ENCODE assay signal across 11 cellular contexts in genomic region chr14:74571441-74571841, GRCh38. TPM values are rescaled to one million over a fixed set of nuclear protein-coding genes. Genes with fewer than 3 reads are reported as not detected.
DNase-seq lines count a peak whose midpoint lies in the region; ATAC-seq, FAIRE-seq and TF ChIP-seq lines count a peak whose summit lies in the region.
"Had no signal": no experiment of that assay in that cellular context is flagged by ENCODE, and none has a peak within 500 bp of the region (broad histone marks: within the 10 kb centered on the region; RNA-seq: fewer than 3 reads in every experiment).

No MANE protein-coding gene starts in this region.

- DNase-seq in Calu3 (no peak), SJCRH30 (peak; percentile 56 to 60), fibroblast of villous mesenchyme (ENCODE audit: low read depth) (peak; percentile 83), sigmoid colon (no peak), small intestine (no peak)
- DNase-seq in CD4-positive, alpha-beta T cell, result no peak
- DNase-seq: stimulated activated naive CD8-positive, alpha-beta T cell treated with anti-CD3 and anti-CD28 coated beads, Interleukin-15, amount 100 ng/mL, for 72 hours had no signal

- no peaks in the 10 kb centered on the region for H3K27me3 Mint-ChIP-seq in Calu3 (ENCODE audit: unreplicated experiment)
- peaks cover 5% of the 10 kb centered on the region for H3K27me3 Mint-ChIP-seq in CD4-positive, alpha-beta T cell

- H3K4me1 Mint-ChIP-seq in Calu3 (ENCODE audit: low read depth, unreplicated experiment), result peaks cover 51% of the 10 kb centered on the region
- peaks cover 33% of the 10 kb centered on the region for H3K4me1 Mint-ChIP-seq in CD4-positive, alpha-beta T cell (ENCODE audit: low read depth)

- H3K9me3 ChIP-seq in SJCRH30 (replicated peaks) (no peaks in the 10 kb centered on the region), sigmoid colon (no peaks in the 10 kb centered on the region), small intestine (ENCODE audit: control insufficient read depth, low read depth) (no peaks in the 10 kb centered on the region)
- H3K9me3 ChIP-seq in CD4-positive, alpha-beta T cell (ENCODE audit: control insufficient read depth, low read length), result no peaks in the 10 kb centered on the region

- TF ChIP-seq CTCF in Calu3 (IDR thresholded peaks at IDR 0.05; ENCODE audit: unreplicated experiment), result no peak
- TF ChIP-seq CTCF in fibroblast of villous mesenchyme (IDR thresholded peaks at IDR 0.05; ENCODE audit: insufficient read depth, low read depth, low read length), result no peak
- TF ChIP-seq CTCF in sigmoid colon (IDR thresholded peaks at IDR 0.05), result no peak
- no peak for TF ChIP-seq CTCF in CD4-positive, alpha-beta T cell (IDR thresholded peaks at IDR 0.05)

- H3K36me3 Mint-ChIP-seq in Calu3 (ENCODE audit: insufficient read depth, unreplicated experiment), result peaks cover 12% of the 10 kb centered on the region
- H3K36me3 Mint-ChIP-seq in CD4-positive, alpha-beta T cell (ENCODE audit: low read depth), result no peaks in the 10 kb centered on the region

- H3K4me3 ChIP-seq in SJCRH30 (peak overlapping the region; percentile 44), fibroblast of villous mesenchyme (ENCODE audit: low read depth, low read length) (peak overlapping the region; percentile 26), sigmoid colon (peak overlapping the region in 1 of 4 donors; percentile 34), small intestine (ENCODE audit: low read depth in 1 of 2, low read length in 2 of 2) (no peak overlapping the region)

- TF ChIP-seq POLR2A in sigmoid colon (IDR thresholded peaks at IDR 0.05), result no peak

- POLR2A ChIA-PET in CD4-positive, alpha-beta T cell (lab: Charles Lee), result interaction anchor here (0.6 kb wide), 1 partner anchor 1429 kb away, joined by 3 read pairs; no protein-coding TSS in a partner anchor

- H3K27ac ChIP-seq in SJCRH30, result peak overlapping the region; percentile 95
- H3K27ac ChIP-seq in sigmoid colon, result peak overlapping the region; percentile 60 to 86 (median 79)
- H3K27ac ChIP-seq in small intestine (ENCODE audit: low read depth in 1 of 2, low read length in 1 of 2), result peak overlapping the region in 1 of 2 donors; percentile 69
- no peak overlapping the region for H3K27ac ChIP-seq in CD4-positive, alpha-beta T cell (ENCODE audit: low read depth, low read length)
- H3K27ac ChIP-seq: HL-60 had no signal

- no peak overlapping the region for H3K27ac Mint-ChIP-seq in Calu3 (ENCODE audit: unreplicated experiment)
- no peak overlapping the region for H3K27ac Mint-ChIP-seq in CD4-positive, alpha-beta T cell

- FAIRE-seq in small intestine (lab: Jason Lieb, UNC), result no peak

- H3K27me3 ChIP-seq in SJCRH30, result no peaks in the 10 kb centered on the region
- H3K27me3 ChIP-seq in sigmoid colon, result no peaks in the 10 kb centered on the region
- H3K27me3 ChIP-seq in small intestine (ENCODE audit: control insufficient read depth in 2 of 2, insufficient read depth in 2 of 2, low read length in 2 of 2), result no peaks in the 10 kb centered on the region
- no peaks in the 10 kb centered on the region for H3K27me3 ChIP-seq in CD4-positive, alpha-beta T cell (ENCODE audit: control insufficient read depth, insufficient read depth, low read length)

- TF ChIP-seq EP300 in sigmoid colon (IDR thresholded peaks at IDR 0.05), result no peak

- no peak for ATAC-seq in GM19452 (IDR thresholded peaks at IDR 0.05; ENCODE audit: unreplicated experiment)
- ATAC-seq in GM19351 (IDR thresholded peaks at IDR 0.05; ENCODE audit: unreplicated experiment), result no peak
- no peak for ATAC-seq in CD4-positive, alpha-beta T cell (ENCODE audit: poor library complexity)

- H3K4me1 ChIP-seq in SJCRH30 (peaks cover 41% of the 10 kb centered on the region), sigmoid colon (peaks cover 0 to 48% (median 29%) of the 10 kb centered on the region in 4 donors), small intestine (ENCODE audit: control insufficient read depth in 2 of 2, insufficient read depth in 1 of 2, low read depth in 1 of 2, low read length in 1 of 2) (no peaks in the 10 kb centered on the region)

- no peaks in the 10 kb centered on the region for H3K9me3 Mint-ChIP-seq in Calu3 (ENCODE audit: low read depth, unreplicated experiment)
- H3K9me3 Mint-ChIP-seq in CD4-positive, alpha-beta T cell, result no peaks in the 10 kb centered on the region
- H3K9me3 Mint-ChIP-seq: activated naive CD4-positive, alpha-beta T cell treated with anti-CD3 and anti-CD28 coated beads for 36 hours; stimulated activated naive CD8-positive, alpha-beta T cell treated with anti-CD3 and anti-CD28 coated beads, Interleukin-15, amount 100 ng/mL, for 72 hours had no signal

- H3K36me3 ChIP-seq in SJCRH30 (no peaks in the 10 kb centered on the region), sigmoid colon (no peaks in the 10 kb centered on the region), small intestine (ENCODE audit: control insufficient read depth in 2 of 2, insufficient read depth in 2 of 2, low read length in 2 of 2) (no peaks in the 10 kb centered on the region)

- no TSS peak for BruUV-seq in Calu3 (replicated peaks; lab: Mats Ljungman, UMichigan)

- intact Hi-C loops in Calu3 (cut with micrococcal nuclease; ENCODE audit: unreplicated experiment) (no loop called here), sigmoid colon (cut with DNase I) (no loop called here)
- intact Hi-C loops in CD4-positive, alpha-beta T cell (cut with DNase I, micrococcal nuclease), result no loop called here

- WGBS in sigmoid colon, 2 donors, result 42 to 56% methylated on average over 9 of the region's 9 CpGs
- WGBS in small intestine, 3 donors, result 47 to 78% (median 68%) methylated on average over 9 of the region's 9 CpGs

- peak overlapping the region; percentile 60 for H3K4me3 Mint-ChIP-seq in Calu3 (ENCODE audit: low read depth, unreplicated experiment)
- no peak overlapping the region for H3K4me3 Mint-ChIP-seq in CD4-positive, alpha-beta T cell

- CTCF ChIA-PET in Calu3 (lab: Charles Lee), result no interaction called here
- CTCF ChIA-PET in CD4-positive, alpha-beta T cell (lab: Charles Lee), result interaction anchor here (1.2 kb wide), 1 partner anchor 37 kb away, joined by 4 read pairs; no protein-coding TSS in a partner anchor

RNA-seq across cellular contexts. Expression of gene LTBP2, which starts 40.6 kb away (rescaled TPM):
- total RNA-seq in Calu3 (2022) (1.3 and 4.3 TPM in 2 replicates), fibroblast of villous mesenchyme (210 and 339 TPM in 2 replicates), sigmoid colon (10 to 100 TPM; 12.1 to 71.2 (median 15.3) TPM)
- 0.61 and 0.84 TPM in 2 replicates for total RNA-seq in SJCRH30 (2014; rRNA removed; shearing (Covaris generic))
- polyA plus RNA-seq in sigmoid colon (1 to 10 TPM in 2 of 3 donors, under 1 TPM in 1; 0.46 to 7.1 (median 1.2) TPM), small intestine (1 to 10 TPM in 1 of 3 donors, under 1 TPM in 2; 0.22 to 1.8 (median 0.54) TPM)
- total RNA-seq in CD4-positive, alpha-beta T cell, result under 1 TPM; 0.45 to 0.47 TPM

Comparison
In these comparisons a context has a peak if more than half of its experiments do, and no peak if none do; other contexts are left out.
1. DNase-seq: peak in SJCRH30 (2 of 2) and fibroblast of villous mesenchyme (single experiment); none in Calu3 (single experiment), sigmoid colon (single experiment), small intestine (single experiment) and CD4-positive, alpha-beta T cell (0 of 10).
2. H3K4me3 ChIP-seq: peak in SJCRH30 (single experiment) and fibroblast of villous mesenchyme (single experiment); none in small intestine (0 of 2).